In genomic region chr16:81265658-81266451, GRCh38 we compare ENCODE assay signal across 13 cellular contexts. TPM values are rescaled to one million over a fixed set of nuclear protein-coding genes. Genes with fewer than 3 reads are reported as not detected.
DNase-seq lines count a peak whose midpoint lies in the region; ATAC-seq and TF ChIP-seq lines count a peak whose summit lies in the region.
"Had no signal": no experiment of that assay in that cellular context is flagged by ENCODE, and none has a peak within 500 bp of the region (broad histone marks: within the 10 kb centered on the region; RNA-seq: fewer than 3 reads in every experiment).

No MANE protein-coding gene starts in this region.

- no peak overlapping the region for H3K4me3 ChIP-seq in fibroblast of villous mesenchyme (ENCODE audit: low read depth, low read length)
- H3K4me3 ChIP-seq in mucosa of rectum (ENCODE audit: low read length in 2 of 2): peak overlapping the region; percentile 42 to 46

- DNase-seq in NCI-H1436 (lab: John Stamatoyannopoulos, UW) (peak; percentile 38), NCI-H1436 treated with DMSO at 0.1 percent for 48 hours (lab: John Stamatoyannopoulos, UW) (no peak), fibroblast of villous mesenchyme (ENCODE audit: low read depth) (peak; percentile 72), ureter (ENCODE audit: low spot score) (peak; percentile 84), D341Med (ENCODE audit: low spot score) (no peak)
- DNase-seq: activated naive CD4-positive, alpha-beta T cell treated with anti-CD3 and anti-CD28 coated beads for 36 hours; EL; NCI-H1694 treated with DMSO at 0.1 percent for 48 hours had no signal

- peaks cover 16 to 18% of the 10 kb centered on the region in 2 donors for H3K4me1 ChIP-seq in mucosa of rectum (ENCODE audit: control insufficient read depth in 2 of 2, insufficient read depth in 2 of 2, low read length in 2 of 2)

- H3K27ac ChIP-seq in mucosa of rectum (ENCODE audit: low read depth in 2 of 2, low read length in 2 of 2): peak overlapping the region; percentile 87 to 90

- TF ChIP-seq CTCF in fibroblast of villous mesenchyme (IDR thresholded peaks at IDR 0.05; ENCODE audit: insufficient read depth, low read depth, low read length): no peak

- ATAC-seq in GM21737 (IDR thresholded peaks at IDR 0.05; ENCODE audit: unreplicated experiment) (no peak), GM21619 (IDR thresholded peaks at IDR 0.05; ENCODE audit: unreplicated experiment) (no peak)

- no peaks in the 10 kb centered on the region for H3K27me3 ChIP-seq in mucosa of rectum (ENCODE audit: control insufficient read depth in 2 of 2, insufficient read depth in 2 of 2, low read length in 2 of 2)

- no peaks in the 10 kb centered on the region for H3K36me3 ChIP-seq in mucosa of rectum (ENCODE audit: control insufficient read depth in 2 of 2, insufficient read depth in 2 of 2, low read length in 2 of 2)

- peak overlapping the region; percentile 48 to 63 for H3K9ac ChIP-seq in mucosa of rectum (ENCODE audit: low read depth in 1 of 2, low read length in 2 of 2)

- H3K9me3 ChIP-seq in mucosa of rectum (ENCODE audit: control insufficient read depth in 2 of 2, low read length in 2 of 2): no peaks in the 10 kb centered on the region

RNA-seq across cellular contexts. Expression of gene BCO1, which starts 27.4 kb away (rescaled TPM):
- total RNA-seq in fibroblast of villous mesenchyme (not detected in 2 replicates), ureter (0.81 TPM)
- total RNA-seq: activated naive CD4-positive, alpha-beta T cell treated with anti-CD3 and anti-CD28 coated beads for 36 hours; mesenteric fat pad; subcutaneous adipose tissue had no signal

RNA-seq across cellular contexts. Expression of gene GAN, which starts 48.9 kb away (rescaled TPM):
- total RNA-seq in fibroblast of villous mesenchyme (8.4 and 9.1 TPM in 2 replicates), ureter (16.9 TPM)

Comparison
In these comparisons a context has a peak if more than half of its experiments do, and no peak if none do; other contexts are left out.
1. DNase-seq: peak in NCI-H1436 (single experiment), fibroblast of villous mesenchyme (single experiment) and ureter (single experiment); none in NCI-H1436 treated with DMSO at 0.1 percent for 48 hours (single experiment) and D341Med (single experiment).